In genomic region chr16:29662729-29663019, GRCh38 we compare ENCODE assay signal across 9 cellular contexts.
DNase-seq lines count a peak whose midpoint lies in the region; ATAC-seq, FAIRE-seq and TF ChIP-seq lines count a peak whose summit lies in the region.
"Had no signal": no experiment of that assay in that cellular context is flagged by ENCODE, and none has a peak within 500 bp of the region (broad histone marks: within the 10 kb centered on the region; RNA-seq: fewer than 3 reads in every experiment).

No MANE protein-coding gene starts in this region.

- TF ChIP-seq POLR2A in NB4 (IDR thresholded peaks at IDR 0.05; ENCODE audit: extremely low read depth, insufficient read length), result peak; percentile 30

- H3K27me3 Mint-ChIP-seq in activated naive CD8-positive, alpha-beta T cell, result no peaks in the 10 kb centered on the region

- peak overlapping the region; percentile 93 for H3K4me3 Mint-ChIP-seq in activated naive CD8-positive, alpha-beta T cell
- H3K4me3 Mint-ChIP-seq in stimulated activated effector memory CD8-positive, alpha-beta T cell treated with anti-CD3 and anti-CD28 coated beads, Interleukin-12 subunit alpha, Interleukin-12 subunit beta, amount 100 ng/mL, for 72 hours, result peak overlapping the region; percentile 97

- H3K9me3 Mint-ChIP-seq in activated naive CD8-positive, alpha-beta T cell (ENCODE audit: low read depth), result no peaks in the 10 kb centered on the region
- no peaks in the 10 kb centered on the region for H3K9me3 Mint-ChIP-seq in stimulated activated effector memory CD8-positive, alpha-beta T cell treated with anti-CD3 and anti-CD28 coated beads, Interleukin-12 subunit alpha, Interleukin-12 subunit beta, amount 100 ng/mL, for 72 hours

- DNase-seq in GM18507 (ENCODE audit: extremely low spot score, insufficient read length, low read depth), result no peak
- peak; percentile 98 for DNase-seq in NB4 (ENCODE audit: low read depth)
- no peak for DNase-seq in stimulated activated effector memory CD8-positive, alpha-beta T cell treated with anti-CD3 and anti-CD28 coated beads, Interleukin-12 subunit alpha, Interleukin-12 subunit beta, amount 100 ng/mL, for 72 hours (ENCODE audit: low spot score in 2 of 2)
- DNase-seq: NCI-H524 had no signal

- peak; percentile 92 for FAIRE-seq in GM18507 (lab: Jason Lieb, UNC)

- H3K4me3 ChIP-seq in NB4 (ENCODE audit: low read depth, low read length), result peak overlapping the region; percentile 96

- ATAC-seq in stimulated activated effector memory CD8-positive, alpha-beta T cell treated with anti-CD3 and anti-CD28 coated beads, Interleukin-12 subunit alpha, Interleukin-12 subunit beta, amount 100 ng/mL, for 72 hours, result peak; percentile 44
- ATAC-seq in GM18868 (IDR thresholded peaks at IDR 0.05; ENCODE audit: unreplicated experiment) (no peak), GM18520 (IDR thresholded peaks at IDR 0.05; ENCODE audit: unreplicated experiment) (no peak), HG02981 (IDR thresholded peaks at IDR 0.05; ENCODE audit: unreplicated experiment) (no peak), GM18873 (IDR thresholded peaks at IDR 0.05; ENCODE audit: low FRiP score, unreplicated experiment) (no peak)

- peak overlapping the region; percentile 91 for H3K27ac Mint-ChIP-seq in activated naive CD8-positive, alpha-beta T cell
- H3K27ac Mint-ChIP-seq in stimulated activated effector memory CD8-positive, alpha-beta T cell treated with anti-CD3 and anti-CD28 coated beads, Interleukin-12 subunit alpha, Interleukin-12 subunit beta, amount 100 ng/mL, for 72 hours, result peak overlapping the region; percentile 99

- H3K36me3 Mint-ChIP-seq in activated naive CD8-positive, alpha-beta T cell, result peaks cover 4% of the 10 kb centered on the region
- H3K36me3 Mint-ChIP-seq in stimulated activated effector memory CD8-positive, alpha-beta T cell treated with anti-CD3 and anti-CD28 coated beads, Interleukin-12 subunit alpha, Interleukin-12 subunit beta, amount 100 ng/mL, for 72 hours, result peaks cover 50% of the 10 kb centered on the region

- no peak for TF ChIP-seq CTCF in NB4 (IDR thresholded peaks at IDR 0.05; ENCODE audit: low read depth, low read length)

- H3K4me1 Mint-ChIP-seq in activated naive CD8-positive, alpha-beta T cell (ENCODE audit: low read depth), result peaks cover 64% of the 10 kb centered on the region
- peaks cover 74% of the 10 kb centered on the region for H3K4me1 Mint-ChIP-seq in stimulated activated effector memory CD8-positive, alpha-beta T cell treated with anti-CD3 and anti-CD28 coated beads, Interleukin-12 subunit alpha, Interleukin-12 subunit beta, amount 100 ng/mL, for 72 hours
